ENCODE assay signal across 8 cellular contexts in the genomic region with DNA sequence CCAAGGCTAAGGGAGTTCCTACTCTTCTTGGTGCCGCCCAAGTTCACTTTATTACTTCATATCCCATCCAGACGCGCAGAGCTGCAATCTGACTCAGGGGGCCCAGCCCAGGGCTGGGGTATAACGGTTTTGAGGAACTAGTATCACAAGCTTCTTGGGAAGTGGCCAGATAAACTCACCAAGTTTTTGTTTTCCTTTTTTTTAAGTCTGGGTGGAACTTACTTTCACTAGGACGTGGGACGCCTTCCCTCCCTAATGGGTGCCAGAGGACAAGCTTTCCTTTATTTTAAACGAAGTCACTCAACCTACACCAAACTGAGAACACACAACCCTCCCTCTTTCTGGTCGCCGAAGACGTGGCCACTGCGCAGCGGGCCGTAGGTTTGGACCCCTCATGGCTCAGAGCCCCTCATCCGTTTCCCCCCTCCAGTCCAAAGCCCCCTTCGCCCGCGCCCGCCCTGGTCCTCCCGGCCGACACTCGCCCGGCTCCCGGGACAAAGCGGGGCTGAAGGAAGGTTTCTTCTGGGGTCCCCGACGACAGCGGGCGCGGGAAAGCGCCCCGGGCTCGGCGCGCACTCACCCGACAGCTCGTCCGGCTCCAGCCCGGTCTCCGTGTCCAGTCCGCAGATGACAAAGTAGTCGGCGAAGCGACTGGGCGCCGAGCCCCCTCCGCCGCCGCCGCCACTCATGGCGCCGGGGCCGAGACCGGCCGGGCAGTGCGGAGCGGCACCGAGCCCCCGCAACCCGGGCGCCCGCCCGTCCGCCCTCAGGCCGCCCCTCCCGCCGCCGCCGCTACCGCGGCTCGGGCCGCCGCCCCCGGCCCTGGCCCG. TPM values are rescaled to one million over a fixed set of nuclear protein-coding genes. Genes with fewer than 3 reads are reported as not detected.
DNase-seq lines count a peak whose midpoint lies in the region; ATAC-seq and TF ChIP-seq lines count a peak whose summit lies in the region.

No MANE protein-coding gene starts in this region.

- peak; percentile 27 for ATAC-seq in GM18502 (IDR thresholded peaks at IDR 0.05; ENCODE audit: poor library complexity, unreplicated experiment)
- peak; percentile 22 for ATAC-seq in HG03108 (IDR thresholded peaks at IDR 0.05; ENCODE audit: unreplicated experiment)
- ATAC-seq in RWPE2 (ENCODE audit: low read depth), result peak; percentile 61

- H2BK12ac ChIP-seq in trophoblast cell (ENCODE audit: low read length), result no peak overlapping the region

- DNase-seq in 8988T (peak; percentile 47), RWPE2 (ENCODE audit: low spot score) (no peak), amygdala (lab: John Stamatoyannopoulos, UW) (peak in 40 of 56 donors; percentile 9 to 73 (median 35)), left ventricle myocardium inferior (peak; percentile 51), trophoblast cell (peak; percentile 53 to 71), NCI-H2081 treated with DMSO at 0.1 percent for 48 hours (lab: John Stamatoyannopoulos, UW) (no peak)

- intact Hi-C loops in left ventricle myocardium inferior (cut with micrococcal nuclease), result no loop called here

- H3K27ac ChIP-seq in RWPE2 (ENCODE audit: poor library complexity, severe bottlenecking), result peak overlapping the region; percentile 45
- H3K27ac ChIP-seq in left ventricle myocardium inferior (replicated peaks), result peak overlapping the region; percentile 99
- peak overlapping the region; percentile 68 for H3K27ac ChIP-seq in trophoblast cell (ENCODE audit: low read depth, low read length)

- no peak for TF ChIP-seq CTCF in RWPE2 (IDR thresholded peaks at IDR 0.05; ENCODE audit: poor library complexity, severe bottlenecking)
- no peak for TF ChIP-seq CTCF in left ventricle myocardium inferior (IDR thresholded peaks at IDR 0.05; ENCODE audit: borderline replicate concordance)

- no peak overlapping the region for H3K23ac ChIP-seq in trophoblast cell (ENCODE audit: low read length)

- H2AFZ ChIP-seq in trophoblast cell (ENCODE audit: insufficient read depth, low read length, poor library complexity), result peak overlapping the region; percentile 71

- peaks cover 12% of the 10 kb centered on the region for H3K79me2 ChIP-seq in trophoblast cell (ENCODE audit: control insufficient read depth, insufficient read depth, low read length, poor library complexity)

- peak overlapping the region; percentile 38 for H3K14ac ChIP-seq in trophoblast cell (ENCODE audit: low read length)

- H4K8ac ChIP-seq in trophoblast cell (ENCODE audit: low read depth, low read length), result peak overlapping the region; percentile 62

- H3K18ac ChIP-seq in trophoblast cell (ENCODE audit: low read length), result peak overlapping the region; percentile 90

- H3K36me3 ChIP-seq in RWPE2 (ENCODE audit: low read depth), result no peaks in the 10 kb centered on the region
- H3K36me3 ChIP-seq in left ventricle myocardium inferior, result no peaks in the 10 kb centered on the region
- H3K36me3 ChIP-seq in trophoblast cell (ENCODE audit: control insufficient read depth in 1 of 2, insufficient read depth in 2 of 2, low read length in 2 of 2), result no peaks in the 10 kb centered on the region

- H3K9me3 ChIP-seq in RWPE2 (ENCODE audit: severe bottlenecking) (no peaks in the 10 kb centered on the region), left ventricle myocardium inferior (replicated peaks) (no peaks in the 10 kb centered on the region), trophoblast cell (ENCODE audit: insufficient read depth, low read depth, low read length) (no peaks in the 10 kb centered on the region)

- WGBS in trophoblast cell (ENCODE audit: extremely low coverage, insufficient coverage, insufficient read length), result no CpG with 5 or more reads among the region's 75 CpGs

- H3K79me1 ChIP-seq in trophoblast cell (ENCODE audit: low read length), result peaks cover 10% of the 10 kb centered on the region

- peak overlapping the region; percentile 34 for H2BK5ac ChIP-seq in trophoblast cell (ENCODE audit: low read depth, low read length, poor library complexity)

- H3K4ac ChIP-seq in trophoblast cell (ENCODE audit: low read depth, low read length), result peak overlapping the region; percentile 53

- peak overlapping the region; percentile 13 for H4K12ac ChIP-seq in trophoblast cell (ENCODE audit: low read depth, low read length)

- H4K91ac ChIP-seq in trophoblast cell (ENCODE audit: low read depth, low read length), result peak overlapping the region; percentile 56

- H3K4me3 ChIP-seq in RWPE2 (ENCODE audit: severe bottlenecking) (peak overlapping the region; percentile 62), left ventricle myocardium inferior (peak overlapping the region; percentile 99), trophoblast cell (ENCODE audit: low read depth, low read length) (peak overlapping the region; percentile 75)

- peak overlapping the region; percentile 76 for H3K4me2 ChIP-seq in trophoblast cell (ENCODE audit: low read length)

- H2AK5ac ChIP-seq in trophoblast cell (ENCODE audit: low read length), result peak overlapping the region; percentile 47

- H3K27me3 ChIP-seq in RWPE2 (ENCODE audit: insufficient read depth, poor library complexity, severe bottlenecking) (no peaks in the 10 kb centered on the region), left ventricle myocardium inferior (ENCODE audit: low read depth) (no peaks in the 10 kb centered on the region), trophoblast cell (ENCODE audit: insufficient read depth, low read length) (no peaks in the 10 kb centered on the region)

- peak overlapping the region; percentile 74 for H2BK120ac ChIP-seq in trophoblast cell (ENCODE audit: insufficient read depth, low read length, poor library complexity)

- H3K4me1 ChIP-seq in RWPE2 (ENCODE audit: insufficient read depth, poor library complexity, severe bottlenecking), result no peaks in the 10 kb centered on the region
- H3K4me1 ChIP-seq in left ventricle myocardium inferior, result peaks cover 64% of the 10 kb centered on the region
- peaks cover 3 to 4% of the 10 kb centered on the region in 2 experiments for H3K4me1 ChIP-seq in trophoblast cell (ENCODE audit: control insufficient read depth in 1 of 2, insufficient read depth in 2 of 2, low read length in 2 of 2)

- H3K9ac ChIP-seq in trophoblast cell (ENCODE audit: low read length), result peak overlapping the region; percentile 85

RNA-seq across cellular contexts. Expression of gene DENND5A, which starts 0.6 kb away (rescaled TPM):
- 117 TPM for total RNA-seq in left ventricle myocardium inferior
- polyA plus RNA-seq in trophoblast cell (2013), result 57.3 and 58.2 TPM in 2 replicates

RNA-seq across cellular contexts. Expression of gene TMEM41B, which starts 49.8 kb away (rescaled TPM):
- total RNA-seq in left ventricle myocardium inferior, result 20.2 TPM
- polyA plus RNA-seq in trophoblast cell (2013), result 67.0 and 71.4 TPM in 2 replicates

Comparison
In these comparisons a context has a peak if more than half of its experiments do, and no peak if none do; other contexts are left out.
1. DNase-seq: peak in 8988T (single experiment), amygdala (40 of 56), left ventricle myocardium inferior (single experiment) and trophoblast cell (2 of 2); none in RWPE2 (single experiment) and NCI-H2081 treated with DMSO at 0.1 percent for 48 hours (single experiment).
2. H3K27ac ChIP-seq: peak in every context shown above with its lines; median percentile 99 in left ventricle myocardium inferior; 68 in trophoblast cell; 45 in RWPE2.
3. Peak in every context shown above with its lines, with median percentiles within 50 percentile points of each other: ATAC-seq and H3K4me3 ChIP-seq.